Comparison of ENCODE assay signal across 8 cellular contexts in genomic region chr2:163348843-163349395, GRCh38.
DNase-seq lines count a peak whose midpoint lies in the region; ATAC-seq, FAIRE-seq and TF ChIP-seq lines count a peak whose summit lies in the region.

No MANE protein-coding gene starts in this region.

- intact Hi-C loops in kidney (cut with DNase I), result loop anchor here (10.0 kb wide), 1 partner anchor 716 kb away; no protein-coding TSS in a partner anchor

- H3K9me3 ChIP-seq in HUES48 (ENCODE audit: control insufficient read depth, insufficient read depth, low read length) (no peaks in the 10 kb centered on the region), kidney (ENCODE audit: control insufficient read depth in 1 of 2, low read length in 2 of 2) (no peaks in the 10 kb centered on the region), subcutaneous abdominal adipose tissue (ENCODE audit: control insufficient read depth in 5 of 5, low read length in 5 of 5) (no peaks in the 10 kb centered on the region)

- H3K4me1 ChIP-seq in HUES48 (ENCODE audit: control insufficient read depth, insufficient read depth, low read length), result peaks cover 34% of the 10 kb centered on the region
- H3K4me1 ChIP-seq in kidney (ENCODE audit: control insufficient read depth in 1 of 2, insufficient read depth in 1 of 2, low read depth in 1 of 2, low read length in 2 of 2), result peaks cover 0 to 4% of the 10 kb centered on the region in 2 donors
- H3K4me1 ChIP-seq in subcutaneous abdominal adipose tissue (ENCODE audit: control insufficient read depth in 5 of 5, insufficient read depth in 5 of 5, low read length in 5 of 5), result peaks cover 4 to 19% (median 13%) of the 10 kb centered on the region in 5 donors

- H3K9ac ChIP-seq in HUES48 (ENCODE audit: low read depth, low read length) (peak overlapping the region; percentile 63; the same call in 1 of the 2 replicates), kidney (ENCODE audit: low read length in 2 of 2) (peak overlapping the region in 1 of 2 donors; percentile 33), subcutaneous abdominal adipose tissue (ENCODE audit: low read length in 5 of 5) (peak overlapping the region; percentile 51 to 92 (median 71))

- H3K27ac ChIP-seq in HUES48 (ENCODE audit: low read depth, low read length) (peak overlapping the region; percentile 77), kidney (ENCODE audit: low read depth in 2 of 2, low read length in 2 of 2) (peak overlapping the region; percentile 65 to 88), subcutaneous abdominal adipose tissue (ENCODE audit: low read depth, low read length) (peak overlapping the region; percentile 95)

- no peak for FAIRE-seq in kidney (lab: Jason Lieb, UNC)

- peak; percentile 63 for DNase-seq in amniotic epithelial cell (ENCODE audit: low read depth)
- DNase-seq in kidney, result peak; percentile 22
- no peak for DNase-seq in stimulated activated naive CD4-positive, alpha-beta T cell treated with Interleukin-2 at 50 U/mL for 16 hours (lab: John Stamatoyannopoulos, UW)
- no peak for DNase-seq in NCI-H1048 (lab: John Stamatoyannopoulos, UW)
- no peak for DNase-seq in GM20000 (ENCODE audit: low spot score)

- TF ChIP-seq CTCF in kidney (IDR thresholded peaks at IDR 0.05; ENCODE audit: borderline replicate concordance, extremely low read depth, insufficient read depth), result no peak
- no peak for TF ChIP-seq CTCF in GM20000 (IDR thresholded peaks at IDR 0.05; ENCODE audit: extremely low read depth, missing control alignments)

- ATAC-seq in HG03571 (IDR thresholded peaks at IDR 0.05; ENCODE audit: unreplicated experiment), result no peak

- no peaks in the 10 kb centered on the region for H3K36me3 ChIP-seq in HUES48 (ENCODE audit: control insufficient read depth, insufficient read depth, low read length)
- no peaks in the 10 kb centered on the region for H3K36me3 ChIP-seq in kidney (ENCODE audit: control insufficient read depth in 1 of 2, insufficient read depth in 2 of 2, low read length in 2 of 2)
- H3K36me3 ChIP-seq in subcutaneous abdominal adipose tissue (ENCODE audit: control insufficient read depth in 5 of 5, insufficient read depth in 5 of 5, low read length in 5 of 5), result no peaks in the 10 kb centered on the region

- H3K4me3 ChIP-seq in HUES48 (ENCODE audit: low read depth, low read length), result peak overlapping the region; percentile 62
- H3K4me3 ChIP-seq in kidney (ENCODE audit: low read length in 2 of 2), result peak overlapping the region; percentile 56 to 66
- peak overlapping the region; percentile 49 to 78 (median 67) for H3K4me3 ChIP-seq in subcutaneous abdominal adipose tissue (ENCODE audit: low read depth in 1 of 5, low read length in 5 of 5)

- H3K27me3 ChIP-seq in HUES48 (ENCODE audit: control insufficient read depth, insufficient read depth, low read length) (no peaks in the 10 kb centered on the region), subcutaneous abdominal adipose tissue (ENCODE audit: control insufficient read depth in 5 of 5, insufficient read depth in 4 of 5, low read length in 5 of 5) (no peaks in the 10 kb centered on the region)

Comparison
In these comparisons a context has a peak if more than half of its experiments do, and no peak if none do; other contexts are left out.
1. DNase-seq: peak in amniotic epithelial cell (single experiment) and kidney (single experiment); none in stimulated activated naive CD4-positive, alpha-beta T cell treated with Interleukin-2 at 50 U/mL for 16 hours (single experiment), NCI-H1048 (single experiment) and GM20000 (single experiment).
2. Peak in every context shown above with its lines, with median percentiles within 50 percentile points of each other: H3K27ac ChIP-seq and H3K4me3 ChIP-seq.